16 cellular contexts compared by ENCODE assay signal in genomic region chr1:75542818-75543570, GRCh38.
"Had no signal": no experiment of that assay in that cellular context is flagged by ENCODE, and none has a peak within 500 bp of the region (broad histone marks: within the 10 kb centered on the region; RNA-seq: fewer than 3 reads in every experiment).

No MANE protein-coding gene starts in this region.

- H3K4me3 Mint-ChIP-seq: natural killer cell treated with Interleukin-12 subunit alpha and Interleukin-12 subunit beta and Interleukin-15 and Interleukin-18, amount 100 ng/mL, for 72 hours had no signal

- ATAC-seq: activated naive CD4-positive, alpha-beta T cell treated with anti-CD3 and anti-CD28 coated beads, Interleukin-2, amount 50 U/mL, for 72 hours; natural killer cell treated with Interleukin-12 subunit alpha and Interleukin-12 subunit beta and Interleukin-15 and Interleukin-18, amount 100 ng/mL, for 72 hours; psoas muscle; stimulated activated naive CD8-positive, alpha-beta T cell treated with anti-CD3 and anti-CD28 coated beads, Interleukin-15, Interleukin-2, amounts not matched to agents 100 U/mL and 50 U/mL, for 24 hours had no signal

- H3K9me3 ChIP-seq: psoas muscle, sigmoid colon, suprapubic skin, upper lobe of left lung had no signal

- H3K4me1 ChIP-seq: psoas muscle, sigmoid colon, suprapubic skin, upper lobe of left lung had no signal

- H3K27ac Mint-ChIP-seq: activated naive CD4-positive, alpha-beta T cell treated with anti-CD3 and anti-CD28 coated beads, Interleukin-2, amount 50 U/mL, for 72 hours; natural killer cell treated with Interleukin-12 subunit alpha and Interleukin-12 subunit beta and Interleukin-15 and Interleukin-18, amount 100 ng/mL, for 72 hours had no signal

- H3K27me3 Mint-ChIP-seq: natural killer cell treated with Interleukin-12 subunit alpha and Interleukin-12 subunit beta and Interleukin-15 and Interleukin-18, amount 100 ng/mL, for 72 hours had no signal

- H3K36me3 Mint-ChIP-seq: activated naive CD4-positive, alpha-beta T cell treated with anti-CD3 and anti-CD28 coated beads, Interleukin-2, amount 50 U/mL, for 72 hours; natural killer cell treated with Interleukin-12 subunit alpha and Interleukin-12 subunit beta and Interleukin-15 and Interleukin-18, amount 100 ng/mL, for 72 hours had no signal

- H3K36me3 ChIP-seq: sigmoid colon, suprapubic skin, upper lobe of left lung had no signal

- DNase-seq: activated CD4-positive, alpha-beta T cell treated with anti-CD3 and anti-CD28 coated beads, Interleukin-2, amount 50 U/mL, for 4 hours; activated effector memory CD4-positive, alpha-beta T cell treated with anti-CD3 and anti-CD28 coated beads, Interleukin-2, amount 50 U/mL, for 16 hours; activated T-cell treated with anti-CD3 and anti-CD28 coated beads, Interleukin-2, amount 50 U/mL, for 1 hour; amniotic stem cell; cerebellar nuclear complex; dorsolateral prefrontal cortex; occipital lobe; psoas muscle; sigmoid colon; stimulated activated CD4-positive, alpha-beta T cell treated with anti-CD3 and anti-CD28 coated beads, Interleukin-2, amount 100 ng/mL, for 48 hours; stimulated activated naive CD8-positive, alpha-beta T cell treated with anti-CD3 and anti-CD28 coated beads, Interleukin-15, Interleukin-2, amounts not matched to agents 100 U/mL and 50 U/mL, for 24 hours; upper lobe of left lung had no signal

- H3K27me3 ChIP-seq: sigmoid colon, suprapubic skin, upper lobe of left lung had no signal

- H3K27ac ChIP-seq: dorsolateral prefrontal cortex, psoas muscle, sigmoid colon, suprapubic skin, upper lobe of left lung had no signal

- H3K4me3 ChIP-seq: dorsolateral prefrontal cortex, lung, psoas muscle, sigmoid colon, suprapubic skin, upper lobe of left lung had no signal
